18 cellular contexts compared by ENCODE assay signal in genomic region chr1:86708923-86709322, GRCh38. TPM values are rescaled to one million over a fixed set of nuclear protein-coding genes. Genes with fewer than 3 reads are reported as not detected.
DNase-seq lines count a peak whose midpoint lies in the region; ATAC-seq and TF ChIP-seq lines count a peak whose summit lies in the region.
"Had no signal": no experiment of that assay in that cellular context is flagged by ENCODE, and none has a peak within 500 bp of the region (broad histone marks: within the 10 kb centered on the region; RNA-seq: fewer than 3 reads in every experiment).

No MANE protein-coding gene starts in this region.

- TF ChIP-seq POLR2A in heart left ventricle (IDR thresholded peaks at IDR 0.05): no peak

- POLR2A ChIA-PET in RWPE1 (lab: Yijun Ruan, JAX; ENCODE audit: low non-redundant PET): no interaction called here

- ATAC-seq in heart left ventricle (no peak), left cardiac atrium (no peak)
- ATAC-seq: activated CD4-positive, alpha-beta T cell treated with anti-CD3 and anti-CD28 coated beads for 36 hours; left lobe of liver; Panc1 had no signal

- TF ChIP-seq CTCF in heart left ventricle (IDR thresholded peaks at IDR 0.05) (no peak), hepatocyte (IDR thresholded peaks at IDR 0.05; ENCODE audit: poor library complexity) (no peak), RWPE1 (conservative IDR thresholded peaks at IDR 0.05; ENCODE audit: low read depth) (no peak)

- intact Hi-C loops in heart left ventricle (cut with DNase I): loop anchor here in 8 of 10 donors (5.0 to 10.0 kb wide), 8 partner anchors 33 to 1134 kb away; partner anchors contain the start of genes HS2ST1 (in 6 of the 8), SELENOF (in 6 of the 8) and ODF2L (in 2 of the 8)
- intact Hi-C loops in left cardiac atrium (cut with DNase I): loop anchor here (10.0 kb wide), 3 partner anchors 204 to 314 kb away; partner anchors contain the start of genes HS2ST1 (in 1 of the 2), ODF2L (in 1 of the 2) and SELENOF (in 1 of the 2)

- H3K9me2 ChIP-seq in hepatocyte (replicated peaks; ENCODE audit: insufficient read depth): no peaks in the 10 kb centered on the region

- H3K9me3 ChIP-seq in heart left ventricle (no peaks in the 10 kb centered on the region), hepatocyte (ENCODE audit: low read depth) (no peaks in the 10 kb centered on the region), subcutaneous abdominal adipose tissue (ENCODE audit: control insufficient read depth in 5 of 5, low read length in 5 of 5) (no peaks in the 10 kb centered on the region)

- no peak overlapping the region for H2AFZ ChIP-seq in hepatocyte

- peaks cover 88% of the 10 kb centered on the region for H3K79me2 ChIP-seq in hepatocyte

- DNase-seq in heart left ventricle (no peak), left cardiac atrium (no peak), astrocyte of the hippocampus (ENCODE audit: low read depth, low spot score) (peak; percentile 16), hepatocyte (ENCODE audit: low spot score) (no peak), CD1c-positive myeloid dendritic cell (ENCODE audit: extremely low spot score) (no peak), substantia nigra (lab: John Stamatoyannopoulos, UW) (no peak), RWPE1 (ENCODE audit: low spot score) (no peak)
- DNase-seq: ACHN; activated CD4-positive, alpha-beta T cell treated with anti-CD3 and anti-CD28 coated beads for 36 hours; activated CD8-positive, alpha-beta memory T cell treated with anti-CD3 and anti-CD28 coated beads, Interleukin-2, amount 50 U/mL, for 48 hours; activated naive CD8-positive, alpha-beta T cell treated with anti-CD3 and anti-CD28 coated beads, Interleukin-2, amount 10 ng/mL, durations not matched to agents 7 days and 5 days; GDM1; hippocampal formation; NCI-H2029; NCI-H748 treated with DMSO at 0.1 percent for 48 hours had no signal

- H3K4me3 ChIP-seq in heart left ventricle: no peak overlapping the region
- H3K4me3 ChIP-seq in hepatocyte: no peak overlapping the region
- no peak overlapping the region for H3K4me3 ChIP-seq in subcutaneous abdominal adipose tissue (ENCODE audit: low read depth in 1 of 5, low read length in 5 of 5)

- H3K4me1 ChIP-seq in heart left ventricle: peaks cover 8 to 83% (median 76%) of the 10 kb centered on the region in 12 donors
- peaks cover 31% of the 10 kb centered on the region for H3K4me1 ChIP-seq in hepatocyte (ENCODE audit: insufficient read depth)
- H3K4me1 ChIP-seq in subcutaneous abdominal adipose tissue (ENCODE audit: control insufficient read depth in 5 of 5, insufficient read depth in 5 of 5, low read length in 5 of 5): peaks cover 0 to 64% (median 55%) of the 10 kb centered on the region in 5 donors

- H3K27ac ChIP-seq in heart left ventricle (peak overlapping the region in 7 of 12 donors; percentile 3 to 98 (median 27)), hepatocyte (no peak overlapping the region), subcutaneous abdominal adipose tissue (ENCODE audit: low read depth, low read length) (peak overlapping the region; percentile 100), substantia nigra (ENCODE audit: low read depth, low read length, poor library complexity, severe bottlenecking) (no peak overlapping the region), RWPE1 (no peak overlapping the region)

- peak overlapping the region; percentile 88 for H3K4me2 ChIP-seq in hepatocyte

- CTCF ChIA-PET in RWPE1 (lab: Yijun Ruan, JAX): interaction anchor here (0.7 kb wide), 2 partner anchors 21 to 300 kb away, joined by 3 to 5 read pairs; no protein-coding TSS in a partner anchor

- peaks cover 79% of the 10 kb centered on the region for H4K20me1 ChIP-seq in hepatocyte (ENCODE audit: insufficient read depth, poor library complexity, severe bottlenecking)

- H3K36me3 ChIP-seq in heart left ventricle (no peaks in the 10 kb centered on the region), hepatocyte (replicated peaks; ENCODE audit: insufficient read depth, low read depth) (no peaks in the 10 kb centered on the region), subcutaneous abdominal adipose tissue (ENCODE audit: control insufficient read depth in 5 of 5, insufficient read depth in 5 of 5, low read length in 5 of 5) (no peaks in the 10 kb centered on the region)

- H3K27me3 ChIP-seq in heart left ventricle: no peaks in the 10 kb centered on the region
- no peaks in the 10 kb centered on the region for H3K27me3 ChIP-seq in hepatocyte
- H3K27me3 ChIP-seq in subcutaneous abdominal adipose tissue (ENCODE audit: control insufficient read depth in 5 of 5, insufficient read depth in 4 of 5, low read length in 5 of 5): no peaks in the 10 kb centered on the region

- H3K9ac ChIP-seq in subcutaneous abdominal adipose tissue (ENCODE audit: low read length in 5 of 5): peak overlapping the region in 1 of 5 donors; percentile 51

- WGBS in heart left ventricle, 4 donors: 11 to 22% (median 20%) methylated on average over 1 of the region's 1 CpG
- 90% methylated on average over 1 of the region's 1 CpG for WGBS in hepatocyte (ENCODE audit: low lambda C conversion rate, missing lambda C conversion rate)

RNA-seq across cellular contexts. Expression of gene SH3GLB1, which starts 4.5 kb away (rescaled TPM):
- total RNA-seq in heart left ventricle (100 to 1,000 TPM in 7 of 9 donors, 10 to 100 TPM in 2; 53.6 to 203 (median 127) TPM), left cardiac atrium (100 to 1,000 TPM; 110 to 114 TPM), hepatocyte (55.1 and 59.3 TPM in 2 replicates)
- polyA plus RNA-seq in heart left ventricle (10 to 100 TPM; 26.3 to 77.6 TPM), hepatocyte (84.6 and 89.1 TPM in 2 replicates)

Comparison
In these comparisons a context has a peak if more than half of its experiments do, and no peak if none do; other contexts are left out.
1. H3K27ac ChIP-seq: peak in heart left ventricle (7 of 12) and subcutaneous abdominal adipose tissue (single experiment); none in hepatocyte (single experiment), substantia nigra (single experiment) and RWPE1 (single experiment).